In the genomic region with DNA sequence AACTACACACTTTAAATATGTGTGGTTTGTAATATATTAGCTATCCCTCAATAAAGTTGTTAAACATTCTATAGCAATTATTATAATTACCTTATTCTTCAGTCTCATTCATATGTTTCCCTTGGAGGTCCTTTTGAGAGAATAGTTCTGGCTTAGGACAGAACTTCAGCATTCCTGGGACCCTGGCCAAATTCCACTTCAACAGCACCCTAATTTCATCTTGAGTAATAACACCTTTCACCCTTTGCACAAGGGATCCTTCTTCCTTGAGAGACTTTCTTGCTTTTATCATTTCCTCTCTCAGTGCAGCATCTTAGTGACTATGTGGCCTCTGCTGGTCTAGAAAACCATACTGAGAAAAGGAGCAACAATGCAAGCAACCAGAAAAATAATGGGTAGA, we compare ENCODE assay signal across 19 cellular contexts.
"Had no signal": no experiment of that assay in that cellular context is flagged by ENCODE, and none has a peak within 500 bp of the region (broad histone marks: within the 10 kb centered on the region; RNA-seq: fewer than 3 reads in every experiment).

No MANE protein-coding gene starts in this region.

- H3K36me3 Mint-ChIP-seq: immature natural killer cell, mesothelial cell of epicardium, naive B cell had no signal

- H3K9me3 Mint-ChIP-seq: mesothelial cell of epicardium had no signal

- H3K4me1 Mint-ChIP-seq: immature natural killer cell, naive B cell had no signal

- H3K4me3 Mint-ChIP-seq: immature natural killer cell, mesothelial cell of epicardium, naive B cell had no signal

- H3K4me3 ChIP-seq: coronary artery, dorsolateral prefrontal cortex, esophagus muscularis mucosa, gastroesophageal sphincter, heart left ventricle, hepatocyte, left lung, lower lobe of right lung, mucosa of descending colon had no signal

- H3K27ac Mint-ChIP-seq: immature natural killer cell, naive B cell had no signal

- DNase-seq: dermis blood vessel endothelial cell; dorsolateral prefrontal cortex; effector CD4-positive, alpha-beta T cell; effector memory CD4-positive, alpha-beta T cell; foreskin keratinocyte; heart left ventricle; immature natural killer cell; left cardiac atrium; left lung; left ventricle myocardium superior; lower lobe of right lung; mesenchymal stem cell; mucosa of descending colon; naive B cell had no signal
